ENCODE assay signal across 7 cellular contexts in the genomic region with DNA sequence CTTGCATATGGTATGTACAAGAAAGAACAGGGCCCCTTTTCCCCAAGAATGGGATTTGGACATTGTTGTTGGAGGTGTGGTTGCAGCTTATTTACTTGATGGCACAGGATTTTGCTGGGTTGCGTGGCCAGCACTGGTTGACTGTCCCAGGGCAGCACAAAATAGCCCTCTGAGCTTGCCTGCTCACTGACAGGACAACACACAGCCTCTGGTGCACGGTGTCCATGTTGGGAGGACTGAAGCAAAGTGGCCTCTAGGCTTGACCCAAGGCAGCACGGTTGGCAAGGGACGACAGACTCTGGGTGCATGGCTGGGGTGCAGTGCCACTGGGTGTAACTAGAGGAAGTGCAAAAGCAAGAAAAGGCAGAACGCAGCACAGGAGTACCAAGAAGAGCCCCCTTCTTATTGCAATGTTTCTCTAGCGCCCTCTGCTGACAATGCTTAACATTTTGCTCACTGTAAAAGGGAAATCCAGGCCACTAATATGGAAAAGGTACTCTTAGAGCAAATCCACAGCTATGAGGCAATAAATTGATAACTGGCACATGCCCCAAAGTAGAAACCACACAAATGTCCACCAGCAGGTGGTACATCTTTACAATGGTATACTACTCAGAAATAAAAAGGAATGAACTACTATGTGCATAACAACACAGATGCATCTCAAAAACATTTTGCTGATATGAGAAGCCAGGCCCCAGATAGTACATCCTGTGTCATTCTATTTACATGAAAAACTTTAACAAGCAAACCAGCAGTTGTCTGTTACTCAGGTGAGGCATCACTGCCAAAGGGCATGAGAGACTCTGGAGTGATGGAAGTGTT. TPM values are rescaled to one million over a fixed set of nuclear protein-coding genes. Genes with fewer than 3 reads are reported as not detected.
A peak's percentile ranks its signal among the peaks of the same experiment; 100 is the strongest.
DNase-seq lines count a peak whose midpoint lies in the region; ATAC-seq and TF ChIP-seq lines count a peak whose summit lies in the region.

No MANE protein-coding gene starts in this region.

- no peaks in the 10 kb centered on the region for H3K36me3 ChIP-seq in lower lobe of right lung

- peak; percentile 86 for TF ChIP-seq RAD21 in Ishikawa (IDR thresholded peaks at IDR 0.05; ENCODE audit: low read depth)

- TF ChIP-seq POLR2A in lower leg skin (IDR thresholded peaks at IDR 0.05): no peak

- no peaks in the 10 kb centered on the region for H3K36me3 Mint-ChIP-seq in brain

- no peaks in the 10 kb centered on the region for H3K4me1 ChIP-seq in lower lobe of right lung

- intact Hi-C loops in lower lobe of right lung (cut with DNase I): no loop called here
- intact Hi-C loops in lower leg skin (cut with DNase I; ENCODE audit: low total_unique reads): no loop called here

- no peaks in the 10 kb centered on the region for H3K27me3 ChIP-seq in lower lobe of right lung (ENCODE audit: low read depth)

- no peak overlapping the region for H3K27ac Mint-ChIP-seq in brain

- TF ChIP-seq EP300 in Ishikawa (IDR thresholded peaks at IDR 0.05; ENCODE audit: borderline replicate concordance): no peak

- no peaks in the 10 kb centered on the region for H3K9me3 ChIP-seq in lower lobe of right lung

- H3K27me3 Mint-ChIP-seq in brain: peaks cover 26% of the 10 kb centered on the region

- no peak overlapping the region for H3K27ac ChIP-seq in lower lobe of right lung

- H3K4me3 ChIP-seq in lower lobe of right lung (no peak overlapping the region), lower leg skin (ENCODE audit: low read depth, poor library complexity, severe bottlenecking) (no peak overlapping the region)

- peak; percentile 54 for DNase-seq in EL
- peak; percentile 16 to 68 for DNase-seq in NOMO-1 (lab: John Stamatoyannopoulos, UW; ENCODE audit: unreplicated experiment in 2 of 2)
- DNase-seq in lower lobe of right lung: no peak
- no peak for DNase-seq in central memory CD4-positive, alpha-beta T cell
- DNase-seq in lower leg skin (ENCODE audit: low spot score in 2 of 2): no peak

- 39 to 41% methylated on average over 6 of the region's 6 CpGs for WGBS in lower leg skin, 2 donors

- peak; percentile 53 to 54 for ATAC-seq in lower lobe of right lung

- no peaks in the 10 kb centered on the region for H3K9me3 Mint-ChIP-seq in brain

- no peaks in the 10 kb centered on the region for H3K4me1 Mint-ChIP-seq in brain

- H3K4me3 Mint-ChIP-seq in brain: peak overlapping the region in 1 of 5 experiments; percentile 24

- TF ChIP-seq CTCF in brain (conservative IDR thresholded peaks at IDR 0.05): peak; percentile 57 to 80
- peak; percentile 43 for TF ChIP-seq CTCF in lower lobe of right lung (IDR thresholded peaks at IDR 0.05)
- TF ChIP-seq CTCF in lower leg skin (IDR thresholded peaks at IDR 0.05): no peak

TF ChIP-seq in Ishikawa, 13 proteins besides CTCF, POLR2A, EP300 and RAD21:
- no peak for TF ChIP-seq TEAD4 (IDR thresholded peaks at IDR 0.05)
- TF ChIP-seq YY1 (IDR thresholded peaks at IDR 0.05; ENCODE audit: low read depth): no peak
- TF ChIP-seq EGR1 (IDR thresholded peaks at IDR 0.05): no peak
- no peak for TF ChIP-seq NFIC (IDR thresholded peaks at IDR 0.05)
- TF ChIP-seq TCF12 (IDR thresholded peaks at IDR 0.05; ENCODE audit: low read depth): no peak

RNA-seq across cellular contexts. Expression of gene BARX1, which starts 47.4 kb away (rescaled TPM):
- polyA plus RNA-seq in brain (ENCODE audit: insufficient read depth, low read depth, low replicate concordance): 47.4 TPM
- total RNA-seq in lower lobe of right lung (not detected), lower leg skin (not detected)

Comparison
In these comparisons a context has a peak if more than half of its experiments do, and no peak if none do; other contexts are left out.
1. DNase-seq: peak in EL (single experiment) and NOMO-1 (2 of 2); none in lower lobe of right lung (single experiment), central memory CD4-positive, alpha-beta T cell (single experiment) and lower leg skin (0 of 2).
2. CTCF ChIP-seq: peak in brain (2 of 2) and lower lobe of right lung (single experiment); none in lower leg skin (0 of 3).